Comparison of ENCODE assay signal across 9 cellular contexts in genomic region chr10:72223743-72224101, GRCh38. TPM values are rescaled to one million over a fixed set of nuclear protein-coding genes. Genes with fewer than 3 reads are reported as not detected.
DNase-seq lines count a peak whose midpoint lies in the region; ATAC-seq and TF ChIP-seq lines count a peak whose summit lies in the region.
"Had no signal": no experiment of that assay in that cellular context is flagged by ENCODE, and none has a peak within 500 bp of the region (broad histone marks: within the 10 kb centered on the region; RNA-seq: fewer than 3 reads in every experiment).

No MANE protein-coding gene starts in this region.

- ATAC-seq in Right ventricle myocardium inferior (peak; percentile 24), GM21576 (IDR thresholded peaks at IDR 0.05; ENCODE audit: unreplicated experiment) (no peak), GM19395 (IDR thresholded peaks at IDR 0.05; ENCODE audit: unreplicated experiment) (no peak)

- H3K36me3 ChIP-seq in brain microvascular endothelial cell (replicated peaks) (peaks cover 6% of the 10 kb centered on the region), muscle layer of duodenum (ENCODE audit: control insufficient read depth in 1 of 2, insufficient read depth in 2 of 2, low read length in 2 of 2) (no peaks in the 10 kb centered on the region), vagina (peaks cover 0 to 36% of the 10 kb centered on the region in 2 donors)

- in situ Hi-C loops in brain microvascular endothelial cell (cut with HindIII; ENCODE audit: low pct_ligation_motif_present, low sequenced_read_pairs), result no loop called here

- H3K27me3 ChIP-seq in brain microvascular endothelial cell (replicated peaks) (no peaks in the 10 kb centered on the region), muscle layer of duodenum (ENCODE audit: low read depth, low read length) (no peaks in the 10 kb centered on the region), vagina (no peaks in the 10 kb centered on the region)

- no peak for DNase-seq in Right ventricle myocardium inferior (ENCODE audit: missing footprints)
- no peak for DNase-seq in cardiac septum (ENCODE audit: low spot score)
- peak; percentile 35 for DNase-seq in brain microvascular endothelial cell
- DNase-seq in vagina (ENCODE audit: extremely low spot score in 2 of 2), result no peak
- no peak for DNase-seq in midbrain (lab: John Stamatoyannopoulos, UW)

- peaks cover 0 to 20% of the 10 kb centered on the region in 2 donors for H3K4me1 ChIP-seq in muscle layer of duodenum (ENCODE audit: control insufficient read depth in 1 of 2, insufficient read depth in 2 of 2, low read length in 2 of 2)
- peaks cover 19% of the 10 kb centered on the region for H3K4me1 ChIP-seq in vagina

- H3K27ac ChIP-seq in brain microvascular endothelial cell (peak overlapping the region; percentile 41), muscle layer of duodenum (ENCODE audit: low read length) (peak overlapping the region; percentile 43), vagina (peak overlapping the region; percentile 71)
- H3K27ac ChIP-seq: HL-60 had no signal

- H3K9me3 ChIP-seq in muscle layer of duodenum (ENCODE audit: control insufficient read depth in 1 of 2, low read length in 2 of 2) (no peaks in the 10 kb centered on the region), vagina (no peaks in the 10 kb centered on the region)

- intact Hi-C loops in Right ventricle myocardium inferior (cut with DNase I), result loop anchor here (2.0 to 5.0 kb wide), 2 partner anchors 111 to 171 kb away; no protein-coding TSS in a partner anchor
- intact Hi-C loops in cardiac septum (cut with DNase I), result loop anchor here (5.0 kb wide), 2 partner anchors 91 to 176 kb away; no protein-coding TSS in a partner anchor
- intact Hi-C loops in vagina (cut with DNase I), result loop anchor here (10.0 kb wide), 1 partner anchor 51 kb away; the partner anchor contains the start of gene DDIT4

- H3K4me3 ChIP-seq in brain microvascular endothelial cell (ENCODE audit: low read depth, low read length) (no peak overlapping the region), muscle layer of duodenum (ENCODE audit: low read depth in 1 of 2, low read length in 2 of 2) (no peak overlapping the region), vagina (no peak overlapping the region)

- no peak for TF ChIP-seq POLR2A in vagina (IDR thresholded peaks at IDR 0.05)

- TF ChIP-seq CTCF in brain microvascular endothelial cell (IDR thresholded peaks at IDR 0.05; ENCODE audit: low read depth, low read length, missing control alignments), result no peak
- no peak for TF ChIP-seq CTCF in vagina (IDR thresholded peaks at IDR 0.05)

RNA-seq across cellular contexts. Expression of gene ASCC1, which starts 7.6 kb away (rescaled TPM):
- total RNA-seq in Right ventricle myocardium inferior, result 35.4 TPM
- 21.2 TPM for total RNA-seq in cardiac septum
- 38.5 TPM for total RNA-seq in vagina

RNA-seq across cellular contexts. Expression of gene ANAPC16, which starts 7.9 kb away (rescaled TPM):
- 239 TPM for total RNA-seq in Right ventricle myocardium inferior
- 171 TPM for total RNA-seq in cardiac septum
- total RNA-seq in vagina, result 76.6 TPM

RNA-seq across cellular contexts. Expression of gene DDIT4, which starts 50.0 kb away (rescaled TPM):
- total RNA-seq in Right ventricle myocardium inferior (71.4 TPM), cardiac septum (22.6 TPM), vagina (1,063 TPM)

Comparison
In these comparisons a context has a peak if more than half of its experiments do, and no peak if none do; other contexts are left out.
1. RNA of gene DDIT4, which starts 50.0 kb away (total RNA-seq): 1,063 TPM in vagina (single experiment); 71.4 TPM in Right ventricle myocardium inferior (single experiment) and 22.6 TPM in cardiac septum (single experiment); every median in the first group is over 10 times any median in the second.
2. Peak in every context shown above with its lines, with median percentiles within 50 percentile points of each other: H3K27ac ChIP-seq.